In the genomic region with DNA sequence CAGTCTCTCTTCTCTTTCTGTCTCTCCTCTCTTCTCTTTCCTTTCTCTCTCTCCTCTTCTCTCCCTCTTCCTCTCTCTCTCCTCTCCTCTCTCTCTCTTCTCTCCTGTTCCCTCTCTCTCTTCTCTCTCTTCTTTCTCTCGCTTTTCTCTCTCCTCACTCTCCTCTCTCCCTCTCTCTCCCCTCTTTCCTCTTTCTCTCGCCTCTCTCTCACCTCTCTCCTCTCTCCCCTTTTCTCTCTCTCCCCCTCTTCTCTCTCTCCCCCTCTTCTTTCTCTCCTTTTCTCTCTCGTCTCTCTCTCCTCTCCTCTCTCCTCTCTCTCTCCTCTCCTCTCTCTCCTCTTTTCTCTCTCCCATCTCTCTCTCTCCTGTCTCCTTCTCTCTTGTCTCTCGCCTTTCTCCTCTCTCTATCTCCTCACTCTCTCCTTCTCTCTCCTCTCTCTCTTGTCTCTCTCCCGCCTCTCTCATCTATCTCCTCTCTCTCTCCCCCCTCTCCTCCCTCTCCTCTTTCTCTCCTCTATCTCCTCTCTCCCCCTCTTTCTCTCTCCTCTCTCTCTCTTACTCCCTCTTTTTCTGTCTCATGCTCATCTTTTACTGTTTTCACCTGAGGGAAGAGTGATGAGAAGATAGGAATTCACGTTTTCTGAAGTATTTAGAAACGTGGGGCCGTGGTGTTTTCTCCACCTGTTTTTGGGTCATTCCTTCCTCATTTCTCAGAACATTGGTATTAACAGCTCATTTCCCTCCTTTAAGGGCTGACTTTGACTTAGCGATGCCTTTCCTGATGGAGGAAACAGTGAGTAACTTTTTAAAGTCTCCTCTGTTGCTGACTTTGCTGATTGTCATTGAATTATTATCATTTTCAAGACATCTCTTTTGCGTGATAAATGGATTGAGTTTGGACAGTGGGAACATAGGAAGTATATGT, we compare ENCODE assay signal across 8 cellular contexts.
A peak's percentile ranks its signal among the peaks of the same experiment; 100 is the strongest.
DNase-seq lines count a peak whose midpoint lies in the region; ATAC-seq and TF ChIP-seq lines count a peak whose summit lies in the region.

No MANE protein-coding gene starts in this region.

- peak overlapping the region; percentile 91 for H3K4me3 Mint-ChIP-seq in T-helper 2 cell treated with Interferon-gamma antibody and Interleukin-4, amounts not matched to agents 5 μg/mL and 100 μg/mL, for 36 hours
- peak overlapping the region; percentile 75 for H3K4me3 Mint-ChIP-seq in activated CD8-positive, alpha-beta T cell treated with anti-CD3 and anti-CD28 coated beads for 36 hours
- peak overlapping the region; percentile 94 to 98 for H3K4me3 Mint-ChIP-seq in stimulated activated naive CD8-positive, alpha-beta T cell treated with anti-CD3 and anti-CD28 coated beads, Interleukin-15, amount 100 ng/mL, for 72 hours

- intact Hi-C loops in activated CD8-positive, alpha-beta T cell treated with anti-CD3 and anti-CD28 coated beads for 36 hours (cut with micrococcal nuclease) = no loop called here

- ATAC-seq in activated CD8-positive, alpha-beta T cell treated with anti-CD3 and anti-CD28 coated beads for 36 hours = no peak
- ATAC-seq in stimulated activated naive CD8-positive, alpha-beta T cell treated with anti-CD3 and anti-CD28 coated beads, Interleukin-15, amount 100 ng/mL, for 72 hours = no peak

- peaks cover 9% of the 10 kb centered on the region for H3K36me3 ChIP-seq in iPS-18a (ENCODE audit: control insufficient read depth, low read depth, low read length)

- CTCF ChIA-PET in activated CD8-positive, alpha-beta T cell treated with anti-CD3 and anti-CD28 coated beads for 36 hours (lab: Charles Lee) = no interaction called here

- H3K27me3 ChIP-seq in iPS-18a (ENCODE audit: control insufficient read depth, insufficient read depth, low read length) = peaks cover 14% of the 10 kb centered on the region

- H3K36me3 Mint-ChIP-seq in T-helper 2 cell treated with Interferon-gamma antibody and Interleukin-4, amounts not matched to agents 5 μg/mL and 100 μg/mL, for 36 hours (ENCODE audit: low read depth) = peaks cover 42% of the 10 kb centered on the region
- H3K36me3 Mint-ChIP-seq in activated CD8-positive, alpha-beta T cell treated with anti-CD3 and anti-CD28 coated beads for 36 hours (ENCODE audit: low read depth) = peaks cover 46% of the 10 kb centered on the region

- peak overlapping the region; percentile 79 for H3K27ac Mint-ChIP-seq in T-helper 2 cell treated with Interferon-gamma antibody and Interleukin-4, amounts not matched to agents 5 μg/mL and 100 μg/mL, for 36 hours
- H3K27ac Mint-ChIP-seq in activated CD8-positive, alpha-beta T cell treated with anti-CD3 and anti-CD28 coated beads for 36 hours = peak overlapping the region; percentile 81
- H3K27ac Mint-ChIP-seq in stimulated activated naive CD8-positive, alpha-beta T cell treated with anti-CD3 and anti-CD28 coated beads, Interleukin-15, amount 100 ng/mL, for 72 hours = peak overlapping the region; percentile 0 to 70

- no peak overlapping the region for H3K27ac ChIP-seq in iPS-18a (ENCODE audit: low read length)

- no peak for TF ChIP-seq CTCF in activated CD8-positive, alpha-beta T cell treated with anti-CD3 and anti-CD28 coated beads for 36 hours (IDR thresholded peaks at IDR 0.05)

- H3K4me1 ChIP-seq in iPS-18a (ENCODE audit: control insufficient read depth, low read depth, low read length) = peaks cover 9% of the 10 kb centered on the region

- H3K9me3 ChIP-seq in iPS-18a (ENCODE audit: control insufficient read depth, low read depth, low read length) = no peaks in the 10 kb centered on the region

- H3K4me1 Mint-ChIP-seq in T-helper 2 cell treated with Interferon-gamma antibody and Interleukin-4, amounts not matched to agents 5 μg/mL and 100 μg/mL, for 36 hours (ENCODE audit: low read depth) = peaks cover 38% of the 10 kb centered on the region
- peaks cover 50% of the 10 kb centered on the region for H3K4me1 Mint-ChIP-seq in activated CD8-positive, alpha-beta T cell treated with anti-CD3 and anti-CD28 coated beads for 36 hours (ENCODE audit: low read depth)
- peaks cover 61% of the 10 kb centered on the region for H3K4me1 Mint-ChIP-seq in stimulated activated naive CD8-positive, alpha-beta T cell treated with anti-CD3 and anti-CD28 coated beads, Interleukin-15, amount 100 ng/mL, for 72 hours

- peak overlapping the region; percentile 62 for H3K9ac ChIP-seq in iPS-18a (ENCODE audit: low read length)

- no peak for DNase-seq in T-helper 2 cell treated with Interferon-gamma antibody and Interleukin-4, amounts not matched to agents 5 μg/mL and 100 μg/mL, for 36 hours (ENCODE audit: low spot score)
- no peak for DNase-seq in T-helper 2 cell
- no peak for DNase-seq in activated CD8-positive, alpha-beta T cell treated with anti-CD3 and anti-CD28 coated beads for 36 hours
- no peak for DNase-seq in stimulated activated naive CD8-positive, alpha-beta T cell treated with anti-CD3 and anti-CD28 coated beads, Interleukin-15, amount 100 ng/mL, for 72 hours
- no peak for DNase-seq in NOMO-1 treated with dmso at 0.1 percent for 144 hours (lab: John Stamatoyannopoulos, UW; ENCODE audit: unreplicated experiment)
- DNase-seq in AG08396 (ENCODE audit: low spot score) = no peak
- DNase-seq in GM19240 (ENCODE audit: insufficient read length, low spot score) = no peak

- POLR2A ChIA-PET in activated CD8-positive, alpha-beta T cell treated with anti-CD3 and anti-CD28 coated beads for 36 hours (lab: Charles Lee) = no interaction called here

- no peaks in the 10 kb centered on the region for H3K9me3 Mint-ChIP-seq in T-helper 2 cell treated with Interferon-gamma antibody and Interleukin-4, amounts not matched to agents 5 μg/mL and 100 μg/mL, for 36 hours
- H3K9me3 Mint-ChIP-seq in activated CD8-positive, alpha-beta T cell treated with anti-CD3 and anti-CD28 coated beads for 36 hours = peaks cover 3% of the 10 kb centered on the region
- H3K9me3 Mint-ChIP-seq in stimulated activated naive CD8-positive, alpha-beta T cell treated with anti-CD3 and anti-CD28 coated beads, Interleukin-15, amount 100 ng/mL, for 72 hours = peaks cover 11% of the 10 kb centered on the region in 2 donors

- peak overlapping the region; percentile 89 for H3K4me3 ChIP-seq in iPS-18a (ENCODE audit: low read length)

- no peaks in the 10 kb centered on the region for H3K27me3 Mint-ChIP-seq in T-helper 2 cell treated with Interferon-gamma antibody and Interleukin-4, amounts not matched to agents 5 μg/mL and 100 μg/mL, for 36 hours (ENCODE audit: low read depth)
- no peaks in the 10 kb centered on the region for H3K27me3 Mint-ChIP-seq in activated CD8-positive, alpha-beta T cell treated with anti-CD3 and anti-CD28 coated beads for 36 hours
- H3K27me3 Mint-ChIP-seq in stimulated activated naive CD8-positive, alpha-beta T cell treated with anti-CD3 and anti-CD28 coated beads, Interleukin-15, amount 100 ng/mL, for 72 hours = no peaks in the 10 kb centered on the region
